ENCODE assay signal across 1 cellular context in genomic region chr20:63973636-63974401, GRCh38.
A peak's percentile ranks its signal among the peaks of the same experiment; 100 is the strongest.
TF ChIP-seq lines count a peak whose summit lies in the region.

No MANE protein-coding gene starts in this region.

TF ChIP-seq in HepG2, 621 proteins besides CTCF, POLR2A, EP300 and RAD21 (continued from another document and continues in another):
- no peak for TF ChIP-seq LCORL (IDR thresholded peaks at IDR 0.05)
- peak; percentile 94 for TF ChIP-seq LCORL (CRISPR knock-in tag; IDR thresholded peaks at IDR 0.05)
- peak; percentile 91 for TF ChIP-seq HOXA3 (CRISPR knock-in tag; IDR thresholded peaks at IDR 0.05)
- TF ChIP-seq NFYC (CRISPR knock-in tag; IDR thresholded peaks at IDR 0.05): peak; percentile 37
- TF ChIP-seq SMARCC2 (IDR thresholded peaks at IDR 0.05): no peak
- TF ChIP-seq ZNF761 (CRISPR knock-in tag; conservative IDR thresholded peaks at IDR 0.05): peak; percentile 83; the same call in 1 of the 2 replicates
- no peak for TF ChIP-seq ZNF720 (CRISPR knock-in tag; IDR thresholded peaks at IDR 0.05)
- 0 out of 2 replicates have a peak, but pooled peaks have one; percentile 66 for TF ChIP-seq MEIS1 (CRISPR knock-in tag; IDR thresholded peaks at IDR 0.05; ENCODE audit: borderline replicate concordance)
- TF ChIP-seq PBX3 (CRISPR knock-in tag; IDR thresholded peaks at IDR 0.05; ENCODE audit: borderline replicate concordance): 0 out of 2 replicates have a peak, but pooled peaks have one; percentile 53
- no peak for TF ChIP-seq NFIC (IDR thresholded peaks at IDR 0.05; ENCODE audit: low read length)
- TF ChIP-seq CEBPZ (IDR thresholded peaks at IDR 0.05; ENCODE audit: low read length): no peak
- TF ChIP-seq TRAFD1 (CRISPR knock-in tag; IDR thresholded peaks at IDR 0.05; ENCODE audit: borderline replicate concordance): no peak; the same call in 1 of the 2 replicates
- TF ChIP-seq MTA1 (CRISPR knock-in tag; IDR thresholded peaks at IDR 0.05; ENCODE audit: borderline replicate concordance): peak; percentile 88; the same call in 1 of the 2 replicates
- TF ChIP-seq KLF12 (CRISPR knock-in tag; IDR thresholded peaks at IDR 0.05; ENCODE audit: borderline replicate concordance): peak; percentile 88
- TF ChIP-seq CHD2 (IDR thresholded peaks at IDR 0.05; ENCODE audit: low read depth, low read length): peak; percentile 50
- no peak for TF ChIP-seq THAP7 (CRISPR knock-in tag; IDR thresholded peaks at IDR 0.05)
- TF ChIP-seq ZSCAN21 (CRISPR knock-in tag; IDR thresholded peaks at IDR 0.05; ENCODE audit: borderline replicate concordance): 0 out of 2 replicates have a peak, but pooled peaks have one; percentile 29
- peak; percentile 44; the same call in 1 of the 2 replicates for TF ChIP-seq HMG20A (CRISPR knock-in tag; IDR thresholded peaks at IDR 0.05; ENCODE audit: borderline replicate concordance)
- TF ChIP-seq ZNF460 (CRISPR knock-in tag; IDR thresholded peaks at IDR 0.05; ENCODE audit: borderline replicate concordance): no peak
- TF ChIP-seq TEAD2 (CRISPR knock-in tag; IDR thresholded peaks at IDR 0.05): no peak
- TF ChIP-seq RNF219 (CRISPR knock-in tag; IDR thresholded peaks at IDR 0.05): no peak
- no peak; the same call in 1 of the 2 replicates for TF ChIP-seq TOPORS (CRISPR knock-in tag; IDR thresholded peaks at IDR 0.05)
- no peak for TF ChIP-seq FIP1L1 (IDR thresholded peaks at IDR 0.05; ENCODE audit: borderline replicate concordance, insufficient read depth, low read depth, low read length)
- TF ChIP-seq ZNF792 (CRISPR knock-in tag; IDR thresholded peaks at IDR 0.05): peak; percentile 96
- TF ChIP-seq ZNF329 (CRISPR knock-in tag; IDR thresholded peaks at IDR 0.05; ENCODE audit: low read depth): no peak; the same call in 1 of the 2 replicates
- TF ChIP-seq NPAS2 (CRISPR knock-in tag; IDR thresholded peaks at IDR 0.05; ENCODE audit: borderline replicate concordance): no peak
- TF ChIP-seq SNAI1 (CRISPR knock-in tag; IDR thresholded peaks at IDR 0.05; ENCODE audit: borderline replicate concordance): no peak
- peak; percentile 92 for TF ChIP-seq MAZ (IDR thresholded peaks at IDR 0.05; ENCODE audit: borderline replicate concordance, low read depth, low read length)
- TF ChIP-seq MAZ (CRISPR knock-in tag; IDR thresholded peaks at IDR 0.05; ENCODE audit: low read depth): peak; percentile 96
- TF ChIP-seq TARDBP (CRISPR knock-in tag; IDR thresholded peaks at IDR 0.05): peak; percentile 68; the same call in 1 of the 2 replicates
- TF ChIP-seq IRF9 (CRISPR knock-in tag; IDR thresholded peaks at IDR 0.05; ENCODE audit: borderline replicate concordance): 0 out of 2 replicates have a peak, but pooled peaks have one; percentile 85
- peak; percentile 72; the same call in 1 of the 2 replicates for TF ChIP-seq HBP1 (CRISPR knock-in tag; IDR thresholded peaks at IDR 0.05; ENCODE audit: low read depth)
- TF ChIP-seq U2AF2 (IDR thresholded peaks at IDR 0.05; ENCODE audit: low read depth, low read length): 0 out of 2 replicates have a peak, but pooled peaks have one; percentile 57
- peak; percentile 95 to 97 for TF ChIP-seq HMGXB4 (CRISPR knock-in tag; IDR thresholded peaks at IDR 0.05; ENCODE audit: borderline replicate concordance in 1 of 2, low read depth in 1 of 2)
- no peak for TF ChIP-seq KIAA2018 (CRISPR knock-in tag; IDR thresholded peaks at IDR 0.05; ENCODE audit: borderline replicate concordance)
